17 cellular contexts compared by ENCODE assay signal in the genomic region with DNA sequence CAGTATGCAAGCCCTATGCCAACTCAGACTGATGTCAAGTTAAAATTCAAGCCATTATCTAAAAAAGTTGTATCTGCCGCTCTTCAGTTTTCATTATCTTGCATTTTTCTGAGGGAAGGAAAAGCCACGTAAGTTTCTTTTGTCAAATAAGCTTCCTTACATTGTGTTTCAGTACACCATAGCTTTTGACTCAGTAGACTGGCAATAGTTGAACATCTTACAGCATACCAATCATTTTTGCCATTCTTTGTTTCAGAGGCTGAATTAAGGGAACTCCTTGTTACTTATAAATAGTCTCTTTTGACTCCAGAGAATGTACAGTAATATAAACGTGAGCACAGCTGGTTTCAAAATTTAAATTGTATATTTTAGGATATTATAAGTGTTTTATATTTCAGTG.
A peak's percentile ranks its signal among the peaks of the same experiment; 100 is the strongest.
DNase-seq lines count a peak whose midpoint lies in the region; ATAC-seq and TF ChIP-seq lines count a peak whose summit lies in the region.
"Had no signal": no experiment of that assay in that cellular context is flagged by ENCODE, and none has a peak within 500 bp of the region (broad histone marks: within the 10 kb centered on the region; RNA-seq: fewer than 3 reads in every experiment).

No MANE protein-coding gene starts in this region.

- H3K4me3 Mint-ChIP-seq in glutamatergic neuron (ENCODE audit: unreplicated experiment), result no peak overlapping the region
- H3K4me3 Mint-ChIP-seq: activated naive CD8-positive, alpha-beta T cell treated with anti-CD3 and anti-CD28 coated beads for 36 hours had no signal

- no peaks in the 10 kb centered on the region for H3K9me3 Mint-ChIP-seq in glutamatergic neuron (ENCODE audit: unreplicated experiment)

- 14 to 32% (median 18%) methylated on average over 3 of the region's 3 CpGs for WGBS in ovary, 3 donors

- TF ChIP-seq POLR2A in ovary (IDR thresholded peaks at IDR 0.05), result no peak

- H3K4me3 ChIP-seq in AG10803 (ENCODE audit: low read length), result no peak overlapping the region
- H3K4me3 ChIP-seq in ovary, result no peak overlapping the region
- H3K4me3 ChIP-seq: stomach, uterus had no signal

- no peaks in the 10 kb centered on the region for H3K9me3 ChIP-seq in ovary
- H3K9me3 ChIP-seq: BE2C, stomach, uterus had no signal

- H3K36me3 Mint-ChIP-seq in glutamatergic neuron (ENCODE audit: unreplicated experiment), result peaks cover 6% of the 10 kb centered on the region

- no peak for TF ChIP-seq EP300 in ovary (IDR thresholded peaks at IDR 0.05)

- DNase-seq in AG10803 (ENCODE audit: low read depth), result peak; percentile 69
- peak; percentile 77 for DNase-seq in NCI-H226
- peak; percentile 26 for DNase-seq in fibroblast of gingiva (ENCODE audit: low read depth)
- peak; percentile 63 for DNase-seq in non-pigmented ciliary epithelial cell (ENCODE audit: low read depth)
- DNase-seq in ovary, result no peak
- DNase-seq in glutamatergic neuron, result no peak
- DNase-seq: activated naive CD8-positive, alpha-beta T cell treated with anti-CD3 and anti-CD28 coated beads for 36 hours; activated T-cell treated with anti-CD3 and anti-CD28 coated beads, Interleukin-2, amount 50 U/mL, for 1 hour; BE2C; DMS 273 treated with DMSO at 0.1 percent for 48 hours; left cardiac atrium; MM.1S; NCI-H187 treated with DMSO at 0.1 percent for 48 hours; stomach; uterus had no signal

- H3K4me1 ChIP-seq in ovary (ENCODE audit: insufficient read depth), result peaks cover 3% of the 10 kb centered on the region
- H3K4me1 ChIP-seq: BE2C, uterus had no signal

- H3K27me3 Mint-ChIP-seq in glutamatergic neuron (ENCODE audit: unreplicated experiment), result no peaks in the 10 kb centered on the region
- H3K27me3 Mint-ChIP-seq: activated naive CD8-positive, alpha-beta T cell treated with anti-CD3 and anti-CD28 coated beads for 36 hours had no signal

- no peak overlapping the region for H3K27ac Mint-ChIP-seq in glutamatergic neuron (ENCODE audit: unreplicated experiment)
- H3K27ac Mint-ChIP-seq: activated naive CD8-positive, alpha-beta T cell treated with anti-CD3 and anti-CD28 coated beads for 36 hours had no signal

- H3K27ac ChIP-seq in ovary, result no peak overlapping the region
- H3K27ac ChIP-seq: stomach, uterus had no signal

- no peak for TF ChIP-seq CTCF in AG10803 (conservative IDR thresholded peaks at IDR 0.05; ENCODE audit: low read length)
- no peak for TF ChIP-seq CTCF in ovary (IDR thresholded peaks at IDR 0.05)
- no peak for TF ChIP-seq CTCF in glutamatergic neuron (IDR thresholded peaks at IDR 0.05; ENCODE audit: partially characterized antibody, unreplicated experiment)

- no peaks in the 10 kb centered on the region for H3K36me3 ChIP-seq in ovary
- H3K36me3 ChIP-seq: BE2C, uterus had no signal

- ATAC-seq in GM18502 (IDR thresholded peaks at IDR 0.05; ENCODE audit: poor library complexity, unreplicated experiment) (no peak), HG03439 (IDR thresholded peaks at IDR 0.05; ENCODE audit: unreplicated experiment) (no peak)

- peaks cover 3% of the 10 kb centered on the region for H3K4me1 Mint-ChIP-seq in glutamatergic neuron (ENCODE audit: low read depth, unreplicated experiment)
- H3K4me1 Mint-ChIP-seq: activated naive CD8-positive, alpha-beta T cell treated with anti-CD3 and anti-CD28 coated beads for 36 hours had no signal

- intact Hi-C loops in ovary (cut with DNase I), result no loop called here

- H3K27me3 ChIP-seq in ovary, result no peaks in the 10 kb centered on the region
- H3K27me3 ChIP-seq: BE2C, stomach, uterus had no signal

Comparison
In these comparisons a context has a peak if more than half of its experiments do, and no peak if none do; other contexts are left out.
1. DNase-seq: peak in AG10803 (single experiment), NCI-H226 (single experiment), fibroblast of gingiva (single experiment) and non-pigmented ciliary epithelial cell (single experiment); none in ovary (0 of 5) and glutamatergic neuron (single experiment).